Comparison of ENCODE assay signal across 11 cellular contexts in the genomic region with DNA sequence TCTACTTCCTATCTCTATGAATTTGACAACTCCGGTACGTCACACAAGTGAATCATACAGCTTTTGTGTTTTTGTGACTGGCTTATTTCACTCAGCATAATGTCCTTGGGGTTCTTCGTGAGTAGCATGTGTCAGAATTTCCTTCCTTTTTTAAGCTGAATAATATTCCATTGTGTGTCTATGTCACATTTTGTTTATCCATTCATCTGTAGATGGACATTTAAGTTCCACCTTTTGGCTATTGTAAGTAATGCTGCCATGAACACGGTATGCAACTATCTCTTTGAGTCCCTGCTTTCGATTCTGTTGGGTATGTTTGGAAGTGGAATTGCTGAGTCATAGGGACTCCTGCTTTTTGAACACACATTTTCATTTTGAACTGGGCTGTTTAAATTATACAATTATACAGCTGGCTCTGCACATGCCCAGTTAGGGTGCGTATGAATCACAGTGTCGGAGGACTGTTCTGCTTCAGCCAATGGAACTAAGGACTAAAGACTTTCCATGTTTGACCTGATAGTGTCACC. TPM values are rescaled to one million over a fixed set of nuclear protein-coding genes. Genes with fewer than 3 reads are reported as not detected.
DNase-seq lines count a peak whose midpoint lies in the region; ATAC-seq and FAIRE-seq lines count a peak whose summit lies in the region.
"Had no signal": no experiment of that assay in that cellular context is flagged by ENCODE, and none has a peak within 500 bp of the region (broad histone marks: within the 10 kb centered on the region; RNA-seq: fewer than 3 reads in every experiment).

No MANE protein-coding gene starts in this region.

- no peaks in the 10 kb centered on the region for H3K9me3 ChIP-seq in CD4-positive, alpha-beta memory T cell (ENCODE audit: control insufficient read depth in 1 of 2, low read length in 2 of 2)

- peak overlapping the region; percentile 9 for H3K4me3 Mint-ChIP-seq in activated T-helper 1 cell treated with anti-CD3 and anti-CD28 coated beads, Interleukin-12 subunit alpha, Interleukin-12 subunit beta, Interleukin-2, Interleukin-4 antibody, amounts not matched to agents 30 ng/mL and 10 ng/mL and 1 ng/mL, durations not matched to agents 14 hours and 24 hours and 36 hours
- no peak overlapping the region for H3K4me3 Mint-ChIP-seq in CD4-positive, alpha-beta memory T cell

- DNase-seq in stimulated activated naive CD4-positive, alpha-beta T cell treated with Interleukin-2 at 50 U/mL for 16 hours (lab: John Stamatoyannopoulos, UW) = peak; percentile 5
- no peak for DNase-seq in stimulated activated naive CD4-positive, alpha-beta T cell (lab: John Stamatoyannopoulos, UW)
- no peak for DNase-seq in activated T-helper 1 cell treated with anti-CD3 and anti-CD28 coated beads, Interleukin-12 subunit alpha, Interleukin-12 subunit beta, Interleukin-2, Interleukin-4 antibody, amounts not matched to agents 30 ng/mL and 10 ng/mL and 1 ng/mL, durations not matched to agents 14 hours and 24 hours and 36 hours (ENCODE audit: low spot score)
- DNase-seq in glomerular endothelial cell (ENCODE audit: extremely low read depth, low read depth, low spot score) (peak; percentile 80), HUDEP-2 (lab: John Stamatoyannopoulos, UW; ENCODE audit: unreplicated experiment in 76 of 76) (no peak), frontal cortex (ENCODE audit: low spot score in 2 of 2) (no peak)
- no peak for DNase-seq in CD4-positive, alpha-beta memory T cell
- DNase-seq: central memory CD4-positive, alpha-beta T cell; hypothalamus; MV-4-11 had no signal

- POLR2A ChIA-PET in CD4-positive, alpha-beta memory T cell (lab: Charles Lee; ENCODE audit: partially characterized antibody) = no interaction called here

- H3K4me1 ChIP-seq in CD4-positive, alpha-beta memory T cell (ENCODE audit: insufficient read depth, low read length) = no peaks in the 10 kb centered on the region

- CTCF ChIA-PET in CD4-positive, alpha-beta memory T cell (lab: Charles Lee; ENCODE audit: partially characterized antibody) = no interaction called here

- H3K4me3 ChIP-seq in CD4-positive, alpha-beta memory T cell (ENCODE audit: low read length in 2 of 2) = no peak overlapping the region

- no peaks in the 10 kb centered on the region for H3K36me3 Mint-ChIP-seq in activated T-helper 1 cell treated with anti-CD3 and anti-CD28 coated beads, Interleukin-12 subunit alpha, Interleukin-12 subunit beta, Interleukin-2, Interleukin-4 antibody, amounts not matched to agents 30 ng/mL and 10 ng/mL and 1 ng/mL, durations not matched to agents 14 hours and 24 hours and 36 hours (ENCODE audit: low read depth)
- H3K36me3 Mint-ChIP-seq in CD4-positive, alpha-beta memory T cell = no peaks in the 10 kb centered on the region

- intact Hi-C loops in activated T-helper 1 cell treated with anti-CD3 and anti-CD28 coated beads, Interleukin-12 subunit alpha, Interleukin-12 subunit beta, Interleukin-2, Interleukin-4 antibody, amounts not matched to agents 30 ng/mL and 10 ng/mL and 1 ng/mL, durations not matched to agents 14 hours and 24 hours and 36 hours (cut with micrococcal nuclease) = no loop called here
- intact Hi-C loops in CD4-positive, alpha-beta memory T cell (cut with micrococcal nuclease) = no loop called here

- H3K27ac ChIP-seq in CD4-positive, alpha-beta memory T cell (ENCODE audit: low read depth, low read length) = no peak overlapping the region

- no peaks in the 10 kb centered on the region for H3K9me3 Mint-ChIP-seq in activated T-helper 1 cell treated with anti-CD3 and anti-CD28 coated beads, Interleukin-12 subunit alpha, Interleukin-12 subunit beta, Interleukin-2, Interleukin-4 antibody, amounts not matched to agents 30 ng/mL and 10 ng/mL and 1 ng/mL, durations not matched to agents 14 hours and 24 hours and 36 hours
- no peaks in the 10 kb centered on the region for H3K9me3 Mint-ChIP-seq in CD4-positive, alpha-beta memory T cell

- peaks cover 15% of the 10 kb centered on the region for H3K4me1 Mint-ChIP-seq in activated T-helper 1 cell treated with anti-CD3 and anti-CD28 coated beads, Interleukin-12 subunit alpha, Interleukin-12 subunit beta, Interleukin-2, Interleukin-4 antibody, amounts not matched to agents 30 ng/mL and 10 ng/mL and 1 ng/mL, durations not matched to agents 14 hours and 24 hours and 36 hours (ENCODE audit: low read depth)
- peaks cover 0 to 2% (median under 1%) of the 10 kb centered on the region in 4 donors for H3K4me1 Mint-ChIP-seq in CD4-positive, alpha-beta memory T cell

- FAIRE-seq in frontal cortex (lab: Jason Lieb, UNC) = no peak

- peak overlapping the region; percentile 65 for H3K27ac Mint-ChIP-seq in activated T-helper 1 cell treated with anti-CD3 and anti-CD28 coated beads, Interleukin-12 subunit alpha, Interleukin-12 subunit beta, Interleukin-2, Interleukin-4 antibody, amounts not matched to agents 30 ng/mL and 10 ng/mL and 1 ng/mL, durations not matched to agents 14 hours and 24 hours and 36 hours
- no peak overlapping the region for H3K27ac Mint-ChIP-seq in CD4-positive, alpha-beta memory T cell

- H3K27me3 ChIP-seq in CD4-positive, alpha-beta memory T cell (ENCODE audit: insufficient read depth, low read length) = peaks cover 6% of the 10 kb centered on the region

- no peaks in the 10 kb centered on the region for H3K27me3 Mint-ChIP-seq in activated T-helper 1 cell treated with anti-CD3 and anti-CD28 coated beads, Interleukin-12 subunit alpha, Interleukin-12 subunit beta, Interleukin-2, Interleukin-4 antibody, amounts not matched to agents 30 ng/mL and 10 ng/mL and 1 ng/mL, durations not matched to agents 14 hours and 24 hours and 36 hours (ENCODE audit: insufficient read depth)
- H3K27me3 Mint-ChIP-seq in CD4-positive, alpha-beta memory T cell = peaks cover 18 to 23% of the 10 kb centered on the region in 2 donors

- H3K36me3 ChIP-seq in CD4-positive, alpha-beta memory T cell (ENCODE audit: insufficient read depth, low read length) = no peaks in the 10 kb centered on the region

- no peak for ATAC-seq in GM21515 (IDR thresholded peaks at IDR 0.05; ENCODE audit: unreplicated experiment)

RNA-seq across cellular contexts. Expression of gene C13orf42, which starts 43.0 kb away (rescaled TPM):
- total RNA-seq in activated T-helper 1 cell treated with anti-CD3 and anti-CD28 coated beads, Interleukin-12 subunit alpha, Interleukin-12 subunit beta, Interleukin-2, Interleukin-4 antibody, amounts not matched to agents 30 ng/mL and 10 ng/mL and 1 ng/mL, durations not matched to agents 14 hours and 24 hours and 36 hours = not detected in 2 replicates
- total RNA-seq in glomerular endothelial cell = not detected in 2 replicates
- under 0.01 TPM for total RNA-seq in frontal cortex
- total RNA-seq in CD4-positive, alpha-beta memory T cell = not detected
- polyA plus RNA-seq in CD4-positive, alpha-beta memory T cell = not detected

Comparison
In these comparisons a context has a peak if more than half of its experiments do, and no peak if none do; other contexts are left out.
1. DNase-seq: peak in stimulated activated naive CD4-positive, alpha-beta T cell treated with Interleukin-2 at 50 U/mL for 16 hours (single experiment) and glomerular endothelial cell (single experiment); none in stimulated activated naive CD4-positive, alpha-beta T cell (0 of 6), activated T-helper 1 cell treated with anti-CD3 and anti-CD28 coated beads, Interleukin-12 subunit alpha, Interleukin-12 subunit beta, Interleukin-2, Interleukin-4 antibody, amounts not matched to agents 30 ng/mL and 10 ng/mL and 1 ng/mL, durations not matched to agents 14 hours and 24 hours and 36 hours (single experiment), HUDEP-2 (0 of 76), frontal cortex (0 of 2) and CD4-positive, alpha-beta memory T cell (0 of 5).